23 cellular contexts compared by ENCODE assay signal in the genomic region with DNA sequence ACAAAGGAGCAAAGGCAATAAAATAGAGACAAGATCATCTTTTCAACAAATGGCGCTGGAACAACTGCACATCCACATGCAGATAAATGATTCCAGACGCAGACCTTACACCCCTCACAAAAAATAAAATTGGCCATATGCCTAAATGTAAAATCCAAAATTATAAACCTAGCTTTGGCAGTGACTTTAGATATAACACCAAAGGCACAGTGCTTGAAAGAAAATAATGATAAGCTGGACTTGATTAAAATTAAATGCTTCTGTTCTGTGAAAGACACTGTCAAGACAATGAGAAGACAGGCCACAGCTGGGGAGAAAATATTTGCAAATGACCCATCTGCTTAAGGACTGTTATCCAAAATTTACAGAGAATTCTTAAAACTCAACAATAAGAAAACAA. TPM values are rescaled to one million over a fixed set of nuclear protein-coding genes. Genes with fewer than 3 reads are reported as not detected.
"Had no signal": no experiment of that assay in that cellular context is flagged by ENCODE, and none has a peak within 500 bp of the region (broad histone marks: within the 10 kb centered on the region; RNA-seq: fewer than 3 reads in every experiment).

No MANE protein-coding gene starts in this region.

- DNase-seq: activated CD4-positive, alpha-beta T cell treated with anti-CD3 and anti-CD28 coated beads, Interleukin-2, amount 50 U/mL, for 1 hour; activated CD8-positive, alpha-beta memory T cell treated with anti-CD3 and anti-CD28 coated beads for 24 hours; activated CD8-positive, alpha-beta memory T cell treated with anti-CD3 and anti-CD28 coated beads, Interleukin-2, amount 50 U/mL, for 48 hours; activated effector memory CD4-positive, alpha-beta T cell treated with anti-CD3 and anti-CD28 coated beads, Interleukin-2, amount 50 U/mL, for 16 hours; activated naive CD4-positive, alpha-beta T cell treated with anti-CD3 and anti-CD28 coated beads, Interleukin-2, amount 50 U/mL, for 16 hours; activated T-cell treated with anti-CD3 and anti-CD28 coated beads, Interleukin-2, amount 50 U/mL, for 48 hours; aorta; cortex of kidney; effector CD4-positive, alpha-beta T cell; foreskin fibroblast; hippocampal formation; islet precursor cell; stimulated activated naive B cell treated with anti-CD40 and anti-IgM and Interleukin-4, amounts not matched to agents 10 μg/mL and 1 μg/mL and 100 μg/mL, for 72 hours; T-helper 1 cell; T1000 had no signal

- H3K4me1 ChIP-seq: breast epithelium, lower lobe of right lung, spleen had no signal

- H3K36me3 Mint-ChIP-seq: stimulated activated naive B cell treated with anti-CD40 and anti-IgM and Interleukin-4, amounts not matched to agents 10 μg/mL and 1 μg/mL and 100 μg/mL, for 72 hours had no signal

- H3K9me3 ChIP-seq: breast epithelium, lower lobe of right lung had no signal

- H3K9me3 Mint-ChIP-seq: neural progenitor cell had no signal

- H3K36me3 ChIP-seq: breast epithelium, lower lobe of right lung, neural progenitor cell, spleen had no signal

- ATAC-seq: activated CD4-positive, CD25-positive, alpha-beta regulatory T cell treated with anti-CD3 and anti-CD28 coated beads, Interleukin-2, amount 50 U/mL, for 24 hours; lower lobe of right lung; stimulated activated naive B cell treated with anti-CD40 and anti-IgM and Interleukin-4, amounts not matched to agents 10 μg/mL and 1 μg/mL and 100 μg/mL, for 72 hours had no signal

- H3K27me3 ChIP-seq: breast epithelium, neural progenitor cell, spleen had no signal

- H2AFZ ChIP-seq: neural progenitor cell had no signal

- H3K4me2 ChIP-seq: neural progenitor cell had no signal

- H3K27ac Mint-ChIP-seq: neural progenitor cell; stimulated activated naive B cell treated with anti-CD40 and anti-IgM and Interleukin-4, amounts not matched to agents 10 μg/mL and 1 μg/mL and 100 μg/mL, for 72 hours had no signal

- H3K4me3 ChIP-seq: breast epithelium, lower lobe of right lung, neural progenitor cell, spleen had no signal

- FAIRE-seq: endothelial cell of umbilical vein, urothelium cell line had no signal

- H3K27ac ChIP-seq: breast epithelium, lower lobe of right lung, neural progenitor cell, spleen had no signal

- H3K4me3 Mint-ChIP-seq: neural progenitor cell; stimulated activated naive B cell treated with anti-CD40 and anti-IgM and Interleukin-4, amounts not matched to agents 10 μg/mL and 1 μg/mL and 100 μg/mL, for 72 hours had no signal

RNA-seq across cellular contexts. Expression of gene WNK2, which starts 10.0 kb away (rescaled TPM):
- total RNA-seq: endothelial cell of umbilical vein, osteoblast had no signal
- polyA plus RNA-seq: endothelial cell of umbilical vein had no signal
